In the genomic region with DNA sequence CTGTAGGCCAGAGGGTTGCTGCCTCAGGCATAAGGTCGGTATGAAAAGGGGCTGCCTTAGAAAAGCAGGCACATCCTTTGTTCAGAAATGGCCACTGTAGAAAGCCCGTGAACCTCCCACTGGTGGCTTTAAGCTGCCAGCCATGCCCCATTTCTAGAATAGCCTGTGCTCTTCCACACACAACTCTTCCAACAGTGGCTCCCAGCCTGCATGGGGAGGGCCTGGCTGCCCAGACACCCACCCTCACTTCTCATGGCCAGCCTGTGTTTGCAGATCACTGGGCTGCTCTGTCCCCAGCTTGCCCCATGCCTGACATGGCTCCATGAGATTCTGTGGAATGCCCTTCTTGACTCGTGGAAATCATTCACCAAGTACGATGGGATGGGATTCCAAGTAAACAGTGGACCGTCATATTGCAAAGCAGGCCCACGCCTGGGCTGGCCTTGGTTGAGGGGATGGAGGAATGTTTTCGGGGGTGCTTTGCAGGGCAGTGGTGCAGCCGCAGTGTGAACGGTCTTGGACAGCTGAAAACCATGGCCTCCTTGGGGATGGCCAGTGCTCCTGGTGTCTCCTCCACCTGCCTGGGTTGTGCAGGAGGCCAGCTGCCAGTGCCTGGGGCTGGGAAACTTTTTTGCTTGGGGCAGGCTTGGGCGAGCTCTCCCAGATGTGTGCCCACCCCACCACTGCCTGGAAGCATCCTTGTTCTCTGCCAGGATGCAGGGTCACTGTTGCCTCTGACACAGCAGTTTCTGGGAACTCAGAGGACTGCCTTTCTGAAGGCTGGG, we compare ENCODE assay signal across 2 cellular contexts. TPM values are rescaled to one million over a fixed set of nuclear protein-coding genes. Genes with fewer than 3 reads are reported as not detected.
"Had no signal": no experiment of that assay in that cellular context is flagged by ENCODE, and none has a peak within 500 bp of the region (broad histone marks: within the 10 kb centered on the region; RNA-seq: fewer than 3 reads in every experiment).

No MANE protein-coding gene starts in this region.

RNA-seq across cellular contexts. Expression of a gene that starts 57.3 kb away (rescaled TPM):
- total RNA-seq: mononuclear cell, T-helper 17 cell had no signal
